1 cellular context compared by ENCODE assay signal in genomic region chr11:117717485-117718314, GRCh38.
TF ChIP-seq lines count a peak whose summit lies in the region.

No MANE protein-coding gene starts in this region.

TF ChIP-seq in GM23338, 12 proteins besides CTCF, POLR2A, EP300 and RAD21 (continued from another document):
- no peak for TF ChIP-seq ZNF462 (CRISPR knock-in tag; IDR thresholded peaks at IDR 0.05)
- TF ChIP-seq, protein P1, sequence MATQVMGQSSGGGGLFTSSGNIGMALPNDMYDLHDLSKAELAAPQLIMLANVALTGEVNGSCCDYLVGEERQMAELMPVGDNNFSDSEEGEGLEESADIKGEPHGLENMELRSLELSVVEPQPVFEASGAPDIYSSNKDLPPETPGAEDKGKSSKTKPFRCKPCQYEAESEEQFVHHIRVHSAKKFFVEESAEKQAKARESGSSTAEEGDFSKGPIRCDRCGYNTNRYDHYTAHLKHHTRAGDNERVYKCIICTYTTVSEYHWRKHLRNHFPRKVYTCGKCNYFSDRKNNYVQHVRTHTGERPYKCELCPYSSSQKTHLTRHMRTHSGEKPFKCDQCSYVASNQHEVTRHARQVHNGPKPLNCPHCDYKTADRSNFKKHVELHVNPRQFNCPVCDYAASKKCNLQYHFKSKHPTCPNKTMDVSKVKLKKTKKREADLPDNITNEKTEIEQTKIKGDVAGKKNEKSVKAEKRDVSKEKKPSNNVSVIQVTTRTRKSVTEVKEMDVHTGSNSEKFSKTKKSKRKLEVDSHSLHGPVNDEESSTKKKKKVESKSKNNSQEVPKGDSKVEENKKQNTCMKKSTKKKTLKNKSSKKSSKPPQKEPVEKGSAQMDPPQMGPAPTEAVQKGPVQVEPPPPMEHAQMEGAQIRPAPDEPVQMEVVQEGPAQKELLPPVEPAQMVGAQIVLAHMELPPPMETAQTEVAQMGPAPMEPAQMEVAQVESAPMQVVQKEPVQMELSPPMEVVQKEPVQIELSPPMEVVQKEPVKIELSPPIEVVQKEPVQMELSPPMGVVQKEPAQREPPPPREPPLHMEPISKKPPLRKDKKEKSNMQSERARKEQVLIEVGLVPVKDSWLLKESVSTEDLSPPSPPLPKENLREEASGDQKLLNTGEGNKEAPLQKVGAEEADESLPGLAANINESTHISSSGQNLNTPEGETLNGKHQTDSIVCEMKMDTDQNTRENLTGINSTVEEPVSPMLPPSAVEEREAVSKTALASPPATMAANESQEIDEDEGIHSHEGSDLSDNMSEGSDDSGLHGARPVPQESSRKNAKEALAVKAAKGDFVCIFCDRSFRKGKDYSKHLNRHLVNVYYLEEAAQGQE (IDR thresholded peaks at IDR 0.05; ENCODE audit: unreplicated experiment) = no peak
- TF ChIP-seq JUNB (IDR thresholded peaks at IDR 0.05; ENCODE audit: unreplicated experiment) = no peak
